ENCODE assay signal across 8 cellular contexts in genomic region chr10:18140149-18140956, GRCh38. TPM values are rescaled to one million over a fixed set of nuclear protein-coding genes. Genes with fewer than 3 reads are reported as not detected.
A peak's percentile ranks its signal among the peaks of the same experiment; 100 is the strongest.
DNase-seq lines count a peak whose midpoint lies in the region; ATAC-seq, FAIRE-seq and TF ChIP-seq lines count a peak whose summit lies in the region.

Gene CACNB2, plus strand, starts transcription at chr10:18140424.

- under 1% methylated on average over 100 of the region's 100 CpGs for WGBS in right cardiac atrium
- WGBS in prostate gland = under 1% methylated on average over 63 of the region's 100 CpGs

- no peak for DNase-seq in activated T-cell treated with anti-CD3 and anti-CD28 coated beads, Interleukin-2, amount 50 U/mL, for 4 hours
- no peak for DNase-seq in activated T-cell treated with anti-CD3 and anti-CD28 coated beads, Interleukin-2, amount 50 U/mL, for 24 hours
- DNase-seq in right cardiac atrium (peak; percentile 68 to 90 (median 89)), prostate gland (ENCODE audit: low spot score) (peak; percentile 60), GM19239 (ENCODE audit: insufficient read length, low spot score) (no peak)

- FAIRE-seq in GM19239 (lab: Jason Lieb, UNC) = no peak

- H3K27me3 ChIP-seq in right cardiac atrium (ENCODE audit: control insufficient read depth, insufficient read depth) (no peaks in the 10 kb centered on the region), prostate gland (replicated peaks; ENCODE audit: insufficient read depth) (no peaks in the 10 kb centered on the region)

- H3K4me3 Mint-ChIP-seq in activated T-cell treated with anti-CD3 and anti-CD28 coated beads, Interleukin-2, amount 50 U/mL, for 4 hours = no peak within 1 kb of the TSS
- no peak within 1 kb of the TSS for H3K4me3 Mint-ChIP-seq in activated T-cell treated with anti-CD3 and anti-CD28 coated beads, Interleukin-2, amount 50 U/mL, for 24 hours

- H3K4me1 Mint-ChIP-seq in activated T-cell treated with anti-CD3 and anti-CD28 coated beads, Interleukin-2, amount 50 U/mL, for 4 hours (ENCODE audit: low read depth) = peaks cover 2% of the 10 kb centered on the region
- peaks cover 5% of the 10 kb centered on the region for H3K4me1 Mint-ChIP-seq in activated T-cell treated with anti-CD3 and anti-CD28 coated beads, Interleukin-2, amount 50 U/mL, for 24 hours (ENCODE audit: low read depth)

- H3K27ac ChIP-seq in angular gyrus (ENCODE audit: low read depth, low read length) = peak within 1 kb of the TSS; percentile 35
- H3K27ac ChIP-seq in right cardiac atrium (ENCODE audit: low read length) = peak within 1 kb of the TSS; percentile 68
- peak within 1 kb of the TSS; percentile 82 to 88 for H3K27ac ChIP-seq in prostate gland

- no peaks in the 10 kb centered on the region for H3K4me1 ChIP-seq in right cardiac atrium (ENCODE audit: control insufficient read depth, insufficient read depth, low read length)
- no peaks in the 10 kb centered on the region for H3K4me1 ChIP-seq in prostate gland (replicated peaks)

- peak; percentile 38 to 44 for ATAC-seq in activated T-cell treated with anti-CD3 and anti-CD28 coated beads, Interleukin-2, amount 50 U/mL, for 4 hours
- peak; percentile 81 to 82 for ATAC-seq in right cardiac atrium
- ATAC-seq in GM21367 (IDR thresholded peaks at IDR 0.05; ENCODE audit: unreplicated experiment) = no peak
- ATAC-seq in HG03139 (IDR thresholded peaks at IDR 0.05; ENCODE audit: unreplicated experiment) = no peak

- peaks cover 40% of the 10 kb centered on the region for H3K27me3 Mint-ChIP-seq in activated T-cell treated with anti-CD3 and anti-CD28 coated beads, Interleukin-2, amount 50 U/mL, for 4 hours (ENCODE audit: low read depth)
- peaks cover 42% of the 10 kb centered on the region for H3K27me3 Mint-ChIP-seq in activated T-cell treated with anti-CD3 and anti-CD28 coated beads, Interleukin-2, amount 50 U/mL, for 24 hours

- TF ChIP-seq POLR2A in prostate gland (IDR thresholded peaks at IDR 0.05) = no peak

- no peak within 1 kb of the TSS for H3K27ac Mint-ChIP-seq in activated T-cell treated with anti-CD3 and anti-CD28 coated beads, Interleukin-2, amount 50 U/mL, for 24 hours

- peak within 1 kb of the TSS; percentile 67 for H3K4me3 ChIP-seq in right cardiac atrium (ENCODE audit: low read length)
- peak within 1 kb of the TSS; percentile 57 to 59 for H3K4me3 ChIP-seq in prostate gland

- TF ChIP-seq CTCF in prostate gland (IDR thresholded peaks at IDR 0.05) = no peak

- H3K36me3 ChIP-seq in prostate gland = no peaks in the 10 kb centered on the region

- no peaks in the 10 kb centered on the region for H3K9me3 ChIP-seq in right cardiac atrium (ENCODE audit: control insufficient read depth, low read length)
- no peaks in the 10 kb centered on the region for H3K9me3 ChIP-seq in prostate gland

- intact Hi-C loops in right cardiac atrium (cut with DNase I) = loop anchor here in 2 of 4 donors (10.0 kb wide), 2 partner anchors 74 to 226 kb away; no protein-coding TSS in a partner anchor
- intact Hi-C loops in prostate gland (cut with DNase I) = loop anchor here (5.0 kb wide), 3 partner anchors 42 to 228 kb away; no protein-coding TSS in a partner anchor

- H3K9me3 Mint-ChIP-seq in activated T-cell treated with anti-CD3 and anti-CD28 coated beads, Interleukin-2, amount 50 U/mL, for 4 hours = no peaks in the 10 kb centered on the region
- H3K9me3 Mint-ChIP-seq in activated T-cell treated with anti-CD3 and anti-CD28 coated beads, Interleukin-2, amount 50 U/mL, for 24 hours = no peaks in the 10 kb centered on the region

- H3K36me3 Mint-ChIP-seq in activated T-cell treated with anti-CD3 and anti-CD28 coated beads, Interleukin-2, amount 50 U/mL, for 4 hours (ENCODE audit: insufficient read depth) = no peaks in the 10 kb centered on the region
- no peaks in the 10 kb centered on the region for H3K36me3 Mint-ChIP-seq in activated T-cell treated with anti-CD3 and anti-CD28 coated beads, Interleukin-2, amount 50 U/mL, for 24 hours (ENCODE audit: low read depth)

RNA-seq across cellular contexts. Expression of gene CACNB2, which starts in this region (rescaled TPM):
- total RNA-seq in activated T-cell treated with anti-CD3 and anti-CD28 coated beads, Interleukin-2, amount 50 U/mL, for 4 hours = not detected
- 10 to 100 TPM; 37.5 to 51.1 (median 41.8) TPM for total RNA-seq in right cardiac atrium
- polyA plus RNA-seq in right cardiac atrium = 13.1 TPM
- 10 to 100 TPM in 1 of 2 donors, 1 to 10 TPM in 1; 5.5 to 17.4 TPM for total RNA-seq in prostate gland

Comparison
In these comparisons a context has a peak if more than half of its experiments do, and no peak if none do; other contexts are left out.
1. RNA of gene CACNB2 (total RNA-seq): 37.5 to 51.1 TPM in right cardiac atrium and 5.5 to 17.4 TPM in prostate gland; not detected in activated T-cell treated with anti-CD3 and anti-CD28 coated beads, Interleukin-2, amount 50 U/mL, for 4 hours; every median in the first group is over 4 times any median in the second.
2. Peak in ATAC-seq in activated T-cell treated with anti-CD3 and anti-CD28 coated beads, Interleukin-2, amount 50 U/mL, for 4 hours; RNA of the gene not detected or under 1 TPM.
3. ATAC-seq: peak in right cardiac atrium (2 of 2); none in GM21367 (single experiment) and HG03139 (single experiment).
4. DNase-seq: peak in right cardiac atrium (3 of 3) and prostate gland (single experiment); none in activated T-cell treated with anti-CD3 and anti-CD28 coated beads, Interleukin-2, amount 50 U/mL, for 4 hours (single experiment), activated T-cell treated with anti-CD3 and anti-CD28 coated beads, Interleukin-2, amount 50 U/mL, for 24 hours (single experiment) and GM19239 (single experiment).
5. H3K27ac ChIP-seq: peak in every context shown above with its lines; median percentile 85 in prostate gland; 68 in right cardiac atrium; 35 in angular gyrus.